In the genomic region with DNA sequence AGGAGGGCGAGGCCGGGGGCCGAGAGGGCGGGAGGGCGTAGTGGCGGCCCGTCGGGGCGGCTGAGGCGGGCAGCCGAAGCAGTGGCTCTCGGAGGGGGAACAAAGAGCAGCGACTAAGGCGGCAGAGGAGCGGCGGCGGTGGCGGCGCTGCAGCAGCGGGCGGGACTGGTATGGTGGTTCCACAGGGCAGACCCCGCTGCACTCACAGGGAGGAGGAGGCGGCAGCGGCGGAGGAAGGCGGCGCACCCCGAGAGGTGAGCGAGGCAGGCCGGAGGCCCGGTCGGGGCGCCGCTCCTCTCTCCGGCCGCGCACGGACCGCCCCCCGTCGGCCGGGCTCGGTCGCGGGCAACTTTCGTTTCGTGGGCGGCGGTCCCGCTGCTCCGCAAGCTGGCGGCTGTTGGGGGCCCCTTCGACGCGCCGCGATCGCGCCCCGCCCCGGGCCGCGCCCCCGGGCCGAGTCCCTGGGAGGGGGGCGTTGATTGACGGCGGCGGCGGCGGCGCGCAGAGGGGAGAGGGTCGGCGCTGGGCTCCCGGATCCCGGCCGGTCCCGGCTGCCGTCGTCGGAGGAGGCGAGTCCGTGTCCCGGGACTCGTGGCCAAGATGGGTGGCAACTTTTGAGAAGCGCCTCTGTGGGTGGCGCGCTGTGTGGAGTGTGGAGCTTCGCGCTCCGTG, we compare ENCODE assay signal across 8 cellular contexts. TPM values are rescaled to one million over a fixed set of nuclear protein-coding genes. Genes with fewer than 3 reads are reported as not detected.
DNase-seq lines count a peak whose midpoint lies in the region; ATAC-seq and TF ChIP-seq lines count a peak whose summit lies in the region.

No MANE protein-coding gene starts in this region.

- H3K27ac ChIP-seq in CD4-positive, alpha-beta T cell (ENCODE audit: low read depth, low read length): peak overlapping the region; percentile 83
- H3K27ac ChIP-seq in right lobe of liver: peak overlapping the region; percentile 82 to 92 (median 82)

- TF ChIP-seq POLR2A in right lobe of liver (IDR thresholded peaks at IDR 0.05): no peak

- no peaks in the 10 kb centered on the region for H3K27me3 Mint-ChIP-seq in CD4-positive, alpha-beta T cell
- no peaks in the 10 kb centered on the region for H3K27me3 Mint-ChIP-seq in activated B cell treated with CpG ODN at 0.5 μM for 24 hours
- H3K27me3 Mint-ChIP-seq in dendritic cell treated with granulocyte-macrophage colony-stimulating factor and Interleukin-4, amounts not matched to agents 40 ng/mL and 50 ng/mL, for 4 days: no peaks in the 10 kb centered on the region

- H3K36me3 ChIP-seq in right lobe of liver: no peaks in the 10 kb centered on the region

- H3K4me3 Mint-ChIP-seq in CD4-positive, alpha-beta T cell: peak overlapping the region; percentile 100
- H3K4me3 Mint-ChIP-seq in activated B cell treated with CpG ODN at 0.5 μM for 24 hours: peak overlapping the region; percentile 88
- peak overlapping the region; percentile 88 for H3K4me3 Mint-ChIP-seq in dendritic cell treated with granulocyte-macrophage colony-stimulating factor and Interleukin-4, amounts not matched to agents 40 ng/mL and 50 ng/mL, for 4 days

- no peaks in the 10 kb centered on the region for H3K9me3 Mint-ChIP-seq in CD4-positive, alpha-beta T cell
- H3K9me3 Mint-ChIP-seq in activated B cell treated with CpG ODN at 0.5 μM for 24 hours: no peaks in the 10 kb centered on the region
- no peaks in the 10 kb centered on the region for H3K9me3 Mint-ChIP-seq in dendritic cell treated with granulocyte-macrophage colony-stimulating factor and Interleukin-4, amounts not matched to agents 40 ng/mL and 50 ng/mL, for 4 days

- no peak for TF ChIP-seq CTCF in CD4-positive, alpha-beta T cell (IDR thresholded peaks at IDR 0.05)
- TF ChIP-seq CTCF in activated B cell treated with CpG ODN at 0.5 μM for 24 hours (IDR thresholded peaks at IDR 0.05) (no peak), right lobe of liver (IDR thresholded peaks at IDR 0.05) (no peak)

- H3K4me3 ChIP-seq in right lobe of liver: peak overlapping the region; percentile 97 to 99 (median 98)

- no peaks in the 10 kb centered on the region for H3K9me3 ChIP-seq in CD4-positive, alpha-beta T cell (ENCODE audit: control insufficient read depth, low read length)
- no peaks in the 10 kb centered on the region for H3K9me3 ChIP-seq in right lobe of liver

- DNase-seq in CD4-positive, alpha-beta T cell: peak in 8 of 10 experiments; percentile 5 to 53 (median 32)
- no peak for DNase-seq in activated B cell treated with CpG ODN at 0.5 μM for 24 hours
- peak; percentile 63 to 73 (median 66) for DNase-seq in right lobe of liver
- peak; percentile 7 to 22 for DNase-seq in stimulated activated CD4-positive, alpha-beta T cell treated with anti-CD3 and anti-CD28 coated beads, Interleukin-4, amount 100 ng/mL, for 48 hours (ENCODE audit: low read depth in 2 of 2)
- DNase-seq in HK-2 (ENCODE audit: unreplicated experiment): no peak

- H3K27ac Mint-ChIP-seq in CD4-positive, alpha-beta T cell: peak overlapping the region; percentile 98
- peak overlapping the region; percentile 92 for H3K27ac Mint-ChIP-seq in activated B cell treated with CpG ODN at 0.5 μM for 24 hours
- H3K27ac Mint-ChIP-seq in dendritic cell treated with granulocyte-macrophage colony-stimulating factor and Interleukin-4, amounts not matched to agents 40 ng/mL and 50 ng/mL, for 4 days: peak overlapping the region; percentile 66

- peaks cover 40% of the 10 kb centered on the region for H3K4me1 Mint-ChIP-seq in CD4-positive, alpha-beta T cell (ENCODE audit: low read depth)
- H3K4me1 Mint-ChIP-seq in activated B cell treated with CpG ODN at 0.5 μM for 24 hours: peaks cover 37% of the 10 kb centered on the region
- H3K4me1 Mint-ChIP-seq in dendritic cell treated with granulocyte-macrophage colony-stimulating factor and Interleukin-4, amounts not matched to agents 40 ng/mL and 50 ng/mL, for 4 days (ENCODE audit: low read depth): peaks cover 46% of the 10 kb centered on the region

- ATAC-seq in CD4-positive, alpha-beta T cell (ENCODE audit: poor library complexity): peak; percentile 54
- ATAC-seq in GM19395 (IDR thresholded peaks at IDR 0.05; ENCODE audit: unreplicated experiment): peak; percentile 46
- ATAC-seq in HG03457 (IDR thresholded peaks at IDR 0.05; ENCODE audit: unreplicated experiment): peak; percentile 28
- ATAC-seq in activated B cell treated with CpG ODN at 0.5 μM for 24 hours (ENCODE audit: low read depth): peak; percentile 39
- ATAC-seq in right lobe of liver: peak; percentile 40 to 48 (median 41)

- H3K4me1 ChIP-seq in right lobe of liver: peaks cover 0 to 12% (median 2%) of the 10 kb centered on the region in 4 donors

- no peaks in the 10 kb centered on the region for H3K27me3 ChIP-seq in CD4-positive, alpha-beta T cell (ENCODE audit: control insufficient read depth, insufficient read depth, low read length)
- H3K27me3 ChIP-seq in right lobe of liver: no peaks in the 10 kb centered on the region

- POLR2A ChIA-PET in CD4-positive, alpha-beta T cell (lab: Charles Lee): interaction anchor here (0.6 to 1.9 kb wide), 4 partner anchors 195 to 337 kb away, joined by 3 to 8 read pairs (median 5); no protein-coding TSS in a partner anchor
- POLR2A ChIA-PET in activated B cell treated with CpG ODN at 0.5 μM for 24 hours (lab: Charles Lee): interaction anchor here (0.5 kb wide), 1 partner anchor 15 kb away, joined by 3 read pairs; no protein-coding TSS in a partner anchor

- WGBS in right lobe of liver (ENCODE audit: insufficient coverage, low coverage, low lambda C conversion rate, missing lambda C conversion rate): 0% methylated on average over 6 of the region's 92 CpGs

- peaks cover 23% of the 10 kb centered on the region for H3K36me3 Mint-ChIP-seq in CD4-positive, alpha-beta T cell (ENCODE audit: low read depth)
- H3K36me3 Mint-ChIP-seq in activated B cell treated with CpG ODN at 0.5 μM for 24 hours (ENCODE audit: low read depth): peaks cover 17% of the 10 kb centered on the region
- H3K36me3 Mint-ChIP-seq in dendritic cell treated with granulocyte-macrophage colony-stimulating factor and Interleukin-4, amounts not matched to agents 40 ng/mL and 50 ng/mL, for 4 days (ENCODE audit: low read depth): peaks cover 27% of the 10 kb centered on the region

- intact Hi-C loops in CD4-positive, alpha-beta T cell (cut with DNase I, micrococcal nuclease): loop anchor here in 1 of 2 experiments (2.0 to 10.0 kb wide), 7 partner anchors 202 to 1867 kb away; partner anchors contain the start of genes CLK4, MAPK9, MGAT1 and TBC1D9B
- intact Hi-C loops in activated B cell treated with CpG ODN at 0.5 μM for 24 hours (cut with micrococcal nuclease): loop anchor here (1.0 to 10.0 kb wide), 5 partner anchors 140 to 1867 kb away; partner anchors contain the start of genes CLK4, GFPT2, RNF130 and ZFP62
- intact Hi-C loops in dendritic cell treated with granulocyte-macrophage colony-stimulating factor and Interleukin-4, amounts not matched to agents 40 ng/mL and 50 ng/mL, for 4 days (cut with micrococcal nuclease): loop anchor here (5.0 kb wide), 1 partner anchor 202 kb away; the partner anchor contains the start of gene MAPK9
- intact Hi-C loops in right lobe of liver (cut with DNase I): no loop called here

- CTCF ChIA-PET in CD4-positive, alpha-beta T cell (lab: Charles Lee): no interaction called here
- CTCF ChIA-PET in activated B cell treated with CpG ODN at 0.5 μM for 24 hours (lab: Charles Lee): no interaction called here

RNA-seq across cellular contexts. Expression of gene CNOT6, which starts 0.5 kb away (rescaled TPM):
- 10 to 100 TPM; 12.5 to 13.8 TPM for total RNA-seq in CD4-positive, alpha-beta T cell
- 24.9 and 25.7 TPM in 2 replicates for total RNA-seq in activated B cell treated with CpG ODN at 0.5 μM for 24 hours
- 1 to 10 TPM; 4.8 to 8.8 (median 5.3) TPM for total RNA-seq in right lobe of liver

Comparison
In these comparisons a context has a peak if more than half of its experiments do, and no peak if none do; other contexts are left out.
1. DNase-seq: peak in CD4-positive, alpha-beta T cell (8 of 10), right lobe of liver (3 of 3) and stimulated activated CD4-positive, alpha-beta T cell treated with anti-CD3 and anti-CD28 coated beads, Interleukin-4, amount 100 ng/mL, for 48 hours (2 of 2); none in activated B cell treated with CpG ODN at 0.5 μM for 24 hours (single experiment) and HK-2 (single experiment).
2. intact Hi-C loops: an anchor here in activated B cell treated with CpG ODN at 0.5 μM for 24 hours (1.0 to 10.0 kb wide) and dendritic cell treated with granulocyte-macrophage colony-stimulating factor and Interleukin-4, amounts not matched to agents 40 ng/mL and 50 ng/mL, for 4 days (5.0 kb wide); none called in right lobe of liver.
3. Peak in every context shown above with its lines, with median percentiles within 50 percentile points of each other: ATAC-seq, H3K27ac Mint-ChIP-seq and H3K4me3 Mint-ChIP-seq.